ENCODE assay signal across 9 cellular contexts in genomic region chr7:101717986-101718746, GRCh38.
DNase-seq lines count a peak whose midpoint lies in the region; ATAC-seq, FAIRE-seq and TF ChIP-seq lines count a peak whose summit lies in the region.
"Had no signal": no experiment of that assay in that cellular context is flagged by ENCODE, and none has a peak within 500 bp of the region (broad histone marks: within the 10 kb centered on the region; RNA-seq: fewer than 3 reads in every experiment).

No MANE protein-coding gene starts in this region.

- H3K27ac ChIP-seq in astrocyte (ENCODE audit: low read depth, low read length) (peak overlapping the region; percentile 67), right lobe of liver (peak overlapping the region in 2 of 3 donors; percentile 36 to 47)
- H3K27ac ChIP-seq in effector memory CD4-positive, alpha-beta T cell (ENCODE audit: insufficient read depth, low read length, poor library complexity, severe bottlenecking) = no peak overlapping the region

- peak overlapping the region; percentile 61 for H3K9ac ChIP-seq in astrocyte (ENCODE audit: low read length)

- no peaks in the 10 kb centered on the region for H3K9me3 ChIP-seq in astrocyte (ENCODE audit: insufficient read depth, low read depth, low read length)
- H3K9me3 ChIP-seq in right lobe of liver = no peaks in the 10 kb centered on the region
- H3K9me3 ChIP-seq in effector memory CD4-positive, alpha-beta T cell (ENCODE audit: control insufficient read depth, low read length) = no peaks in the 10 kb centered on the region

- intact Hi-C loops in Right ventricle myocardium superior (cut with DNase I) (no loop called here), cardiac septum (cut with DNase I) (no loop called here), right lobe of liver (cut with DNase I) (no loop called here)

- no peak for TF ChIP-seq POLR2A in right lobe of liver (IDR thresholded peaks at IDR 0.05)
- TF ChIP-seq POLR2A in H54 (IDR thresholded peaks at IDR 0.05; ENCODE audit: low read depth, low read length) = no peak

- TF ChIP-seq CTCF in astrocyte (IDR thresholded peaks at IDR 0.05; ENCODE audit: insufficient read depth, low read depth, low read length) (no peak), right lobe of liver (IDR thresholded peaks at IDR 0.05) (no peak)

- H3K4me3 ChIP-seq in astrocyte (ENCODE audit: insufficient read depth, low read depth, low read length) (no peak overlapping the region), right lobe of liver (no peak overlapping the region)
- no peak overlapping the region for H3K4me3 ChIP-seq in effector memory CD4-positive, alpha-beta T cell (ENCODE audit: insufficient read depth, low read depth, low read length, poor library complexity, severe bottlenecking)

- H3K9me3 Mint-ChIP-seq in astrocyte (ENCODE audit: unreplicated experiment) = no peaks in the 10 kb centered on the region
- H3K9me3 Mint-ChIP-seq: activated naive CD4-positive, alpha-beta T cell treated with anti-CD3 and anti-CD28 coated beads, Interleukin-2, amount 50 U/mL, for 24 hours had no signal

- no peaks in the 10 kb centered on the region for H3K36me3 ChIP-seq in astrocyte (ENCODE audit: insufficient read depth, low read length)
- no peaks in the 10 kb centered on the region for H3K36me3 ChIP-seq in right lobe of liver
- H3K36me3 ChIP-seq in effector memory CD4-positive, alpha-beta T cell (ENCODE audit: control insufficient read depth, insufficient read depth, low read length) = no peaks in the 10 kb centered on the region

- H3K4me2 ChIP-seq in astrocyte (ENCODE audit: low read length) = peak overlapping the region; percentile 57

- H3K36me3 Mint-ChIP-seq in astrocyte (ENCODE audit: low read depth, unreplicated experiment) = no peaks in the 10 kb centered on the region
- H3K36me3 Mint-ChIP-seq: activated naive CD4-positive, alpha-beta T cell treated with anti-CD3 and anti-CD28 coated beads, Interleukin-2, amount 50 U/mL, for 24 hours had no signal

- H3K4me1 ChIP-seq in astrocyte (ENCODE audit: insufficient read depth, low read length) = peaks cover 12% of the 10 kb centered on the region
- peaks cover 0 to 11% (median 0%) of the 10 kb centered on the region in 4 donors for H3K4me1 ChIP-seq in right lobe of liver
- H3K4me1 ChIP-seq in effector memory CD4-positive, alpha-beta T cell (ENCODE audit: control insufficient read depth, insufficient read depth, low read length, poor library complexity, severe bottlenecking) = no peaks in the 10 kb centered on the region

- no peaks in the 10 kb centered on the region for H3K4me1 Mint-ChIP-seq in astrocyte (ENCODE audit: low read depth, unreplicated experiment)
- H3K4me1 Mint-ChIP-seq: activated naive CD4-positive, alpha-beta T cell treated with anti-CD3 and anti-CD28 coated beads, Interleukin-2, amount 50 U/mL, for 24 hours had no signal

- no peak overlapping the region for H3K27ac Mint-ChIP-seq in astrocyte (ENCODE audit: unreplicated experiment)
- H3K27ac Mint-ChIP-seq: activated naive CD4-positive, alpha-beta T cell treated with anti-CD3 and anti-CD28 coated beads, Interleukin-2, amount 50 U/mL, for 24 hours had no signal

- no peaks in the 10 kb centered on the region for H4K20me1 ChIP-seq in astrocyte (ENCODE audit: insufficient read depth, low read length)

- 41% methylated on average over 8 of the region's 26 CpGs for WGBS in right lobe of liver (ENCODE audit: insufficient coverage, low coverage, low lambda C conversion rate, missing lambda C conversion rate)

- peak overlapping the region; percentile 71 for H2AFZ ChIP-seq in astrocyte (ENCODE audit: low read depth, low read length)

- H3K27me3 Mint-ChIP-seq in astrocyte (ENCODE audit: low read depth, unreplicated experiment) = peaks cover 32% of the 10 kb centered on the region
- H3K27me3 Mint-ChIP-seq: activated naive CD4-positive, alpha-beta T cell treated with anti-CD3 and anti-CD28 coated beads, Interleukin-2, amount 50 U/mL, for 24 hours had no signal

- peak; percentile 21 for ATAC-seq in Right ventricle myocardium superior (ENCODE audit: poor library complexity)
- ATAC-seq in right lobe of liver = peak in 3 of 4 donors; percentile 6 to 50 (median 12)

- H3K27me3 ChIP-seq in astrocyte (ENCODE audit: insufficient read depth, low read length) (no peaks in the 10 kb centered on the region), right lobe of liver (no peaks in the 10 kb centered on the region)
- no peaks in the 10 kb centered on the region for H3K27me3 ChIP-seq in effector memory CD4-positive, alpha-beta T cell (replicated peaks; ENCODE audit: control insufficient read depth, insufficient read depth, low read length, poor library complexity, severe bottlenecking)

- DNase-seq in Right ventricle myocardium superior (no peak), cardiac septum (ENCODE audit: low spot score) (no peak), astrocyte (ENCODE audit: low read depth) (peak; percentile 83), right lobe of liver (peak in 1 of 3 donors; percentile 42), foreskin melanocyte (no peak), H54 (ENCODE audit: insufficient read length, low spot score) (no peak), GDM1 (lab: John Stamatoyannopoulos, UW) (no peak)
- no peak for DNase-seq in effector memory CD4-positive, alpha-beta T cell

- H3K4me3 Mint-ChIP-seq in astrocyte (ENCODE audit: unreplicated experiment) = no peak overlapping the region
- H3K4me3 Mint-ChIP-seq: activated naive CD4-positive, alpha-beta T cell treated with anti-CD3 and anti-CD28 coated beads, Interleukin-2, amount 50 U/mL, for 24 hours had no signal

- FAIRE-seq in astrocyte (lab: Jason Lieb, UNC) = no peak
- no peak for FAIRE-seq in H54 (lab: Jason Lieb, UNC)

- H3K79me2 ChIP-seq in astrocyte (ENCODE audit: insufficient read depth, low read length) = no peaks in the 10 kb centered on the region
